15 cellular contexts compared by ENCODE assay signal in the genomic region with DNA sequence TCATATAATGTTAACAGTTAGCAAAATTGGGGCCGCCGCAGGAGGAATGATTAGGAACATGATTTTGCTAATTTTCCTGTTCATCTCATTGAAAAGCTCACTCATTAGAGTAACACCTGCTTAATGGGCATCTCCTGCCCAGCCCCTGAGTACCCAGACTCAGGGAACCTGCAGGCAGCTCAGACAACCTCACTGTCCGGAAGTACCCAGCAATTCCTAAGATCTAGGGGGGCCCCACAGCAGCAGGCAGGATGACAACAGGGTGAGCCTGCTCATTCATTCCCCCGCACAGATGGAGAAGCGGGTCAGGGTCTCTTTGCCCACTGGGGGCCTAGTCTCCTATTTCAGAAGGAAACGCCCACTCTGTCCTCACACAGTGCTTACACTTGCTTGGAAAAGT. TPM values are rescaled to one million over a fixed set of nuclear protein-coding genes. Genes with fewer than 3 reads are reported as not detected.
DNase-seq lines count a peak whose midpoint lies in the region; ATAC-seq and TF ChIP-seq lines count a peak whose summit lies in the region.
"Had no signal": no experiment of that assay in that cellular context is flagged by ENCODE, and none has a peak within 500 bp of the region (broad histone marks: within the 10 kb centered on the region; RNA-seq: fewer than 3 reads in every experiment).

No MANE protein-coding gene starts in this region.

- no peaks in the 10 kb centered on the region for H3K9me3 Mint-ChIP-seq in activated CD4-positive, alpha-beta T cell treated with anti-CD3 and anti-CD28 coated beads, Interleukin-2, amount 10 ng/mL, durations not matched to agents 24 days and 14 days
- H3K9me3 Mint-ChIP-seq in activated naive CD8-positive, alpha-beta T cell treated with anti-CD3 and anti-CD28 coated beads for 36 hours: no peaks in the 10 kb centered on the region
- no peaks in the 10 kb centered on the region for H3K9me3 Mint-ChIP-seq in natural killer cell treated with Interleukin-12 subunit alpha and Interleukin-12 subunit beta and Interleukin-15 and Interleukin-18, amount 100 ng/mL, for 72 hours
- no peaks in the 10 kb centered on the region for H3K9me3 Mint-ChIP-seq in osteocyte (ENCODE audit: unreplicated experiment)

- peaks cover 52% of the 10 kb centered on the region for H3K36me3 Mint-ChIP-seq in activated CD4-positive, alpha-beta T cell treated with anti-CD3 and anti-CD28 coated beads, Interleukin-2, amount 10 ng/mL, durations not matched to agents 24 days and 14 days (ENCODE audit: low read depth)
- peaks cover 43% of the 10 kb centered on the region for H3K36me3 Mint-ChIP-seq in activated naive CD8-positive, alpha-beta T cell treated with anti-CD3 and anti-CD28 coated beads for 36 hours
- H3K36me3 Mint-ChIP-seq in natural killer cell treated with Interleukin-12 subunit alpha and Interleukin-12 subunit beta and Interleukin-15 and Interleukin-18, amount 100 ng/mL, for 72 hours: peaks cover 7% of the 10 kb centered on the region
- no peaks in the 10 kb centered on the region for H3K36me3 Mint-ChIP-seq in osteocyte (ENCODE audit: unreplicated experiment)

- H4K20me1 ChIP-seq in DOHH2 (ENCODE audit: control insufficient read depth, insufficient read depth, low read depth, low read length): no peaks in the 10 kb centered on the region

- H3K27me3 ChIP-seq in DOHH2 (ENCODE audit: control insufficient read depth, low read length): no peaks in the 10 kb centered on the region
- H3K27me3 ChIP-seq: thyroid gland had no signal

- no peaks in the 10 kb centered on the region for H3K9me2 ChIP-seq in DOHH2 (replicated peaks; ENCODE audit: control insufficient read depth, low read length)

- H3K4me1 ChIP-seq in DOHH2 (ENCODE audit: control insufficient read depth, low read length) (peaks cover 60% of the 10 kb centered on the region), mucosa of descending colon (ENCODE audit: low read depth) (no peaks in the 10 kb centered on the region)

- H3K36me3 ChIP-seq in DOHH2 (ENCODE audit: control insufficient read depth, low read length) (peaks cover 63% of the 10 kb centered on the region), mucosa of descending colon (ENCODE audit: low read depth) (no peaks in the 10 kb centered on the region)
- H3K36me3 ChIP-seq: thyroid gland had no signal

- H3K9me3 ChIP-seq in DOHH2 (ENCODE audit: control insufficient read depth, insufficient read depth, low read length) (no peaks in the 10 kb centered on the region), mucosa of descending colon (no peaks in the 10 kb centered on the region)
- H3K9me3 ChIP-seq: thyroid gland had no signal

- H3K4me1 Mint-ChIP-seq in activated CD4-positive, alpha-beta T cell treated with anti-CD3 and anti-CD28 coated beads, Interleukin-2, amount 10 ng/mL, durations not matched to agents 24 days and 14 days: peaks cover 52% of the 10 kb centered on the region
- H3K4me1 Mint-ChIP-seq in activated naive CD8-positive, alpha-beta T cell treated with anti-CD3 and anti-CD28 coated beads for 36 hours: peaks cover 77% of the 10 kb centered on the region
- peaks cover 29 to 49% of the 10 kb centered on the region in 2 donors for H3K4me1 Mint-ChIP-seq in natural killer cell treated with Interleukin-12 subunit alpha and Interleukin-12 subunit beta and Interleukin-15 and Interleukin-18, amount 100 ng/mL, for 72 hours (ENCODE audit: low read depth in 2 of 2)
- H3K4me1 Mint-ChIP-seq in osteocyte (ENCODE audit: unreplicated experiment): no peaks in the 10 kb centered on the region

- H3F3A ChIP-seq in DOHH2 (ENCODE audit: control insufficient read depth, insufficient read depth): peaks cover 16% of the 10 kb centered on the region

- H3K79me2 ChIP-seq in DOHH2 (ENCODE audit: control insufficient read depth, low read length): peaks cover 75% of the 10 kb centered on the region

- peak overlapping the region; percentile 83 for H3K27ac Mint-ChIP-seq in activated CD4-positive, alpha-beta T cell treated with anti-CD3 and anti-CD28 coated beads, Interleukin-2, amount 10 ng/mL, durations not matched to agents 24 days and 14 days
- peak overlapping the region; percentile 95 for H3K27ac Mint-ChIP-seq in activated naive CD8-positive, alpha-beta T cell treated with anti-CD3 and anti-CD28 coated beads for 36 hours
- H3K27ac Mint-ChIP-seq in natural killer cell treated with Interleukin-12 subunit alpha and Interleukin-12 subunit beta and Interleukin-15 and Interleukin-18, amount 100 ng/mL, for 72 hours: peak overlapping the region; percentile 82 to 98
- H3K27ac Mint-ChIP-seq in osteocyte (ENCODE audit: unreplicated experiment): no peak overlapping the region

- H3K4me2 ChIP-seq in DOHH2 (ENCODE audit: low read length): peak overlapping the region; percentile 14; the same call in 1 of the 2 replicates

- no peaks in the 10 kb centered on the region for H3K27me3 Mint-ChIP-seq in activated CD4-positive, alpha-beta T cell treated with anti-CD3 and anti-CD28 coated beads, Interleukin-2, amount 10 ng/mL, durations not matched to agents 24 days and 14 days
- no peaks in the 10 kb centered on the region for H3K27me3 Mint-ChIP-seq in activated naive CD8-positive, alpha-beta T cell treated with anti-CD3 and anti-CD28 coated beads for 36 hours
- no peaks in the 10 kb centered on the region for H3K27me3 Mint-ChIP-seq in natural killer cell treated with Interleukin-12 subunit alpha and Interleukin-12 subunit beta and Interleukin-15 and Interleukin-18, amount 100 ng/mL, for 72 hours
- no peaks in the 10 kb centered on the region for H3K27me3 Mint-ChIP-seq in osteocyte (ENCODE audit: unreplicated experiment)

- no peak for TF ChIP-seq CTCF in DOHH2 (IDR thresholded peaks at IDR 0.05; ENCODE audit: low read depth, low read length, poor library complexity, severe bottlenecking)
- no peak for TF ChIP-seq CTCF in osteocyte (IDR thresholded peaks at IDR 0.05)
- TF ChIP-seq CTCF in mucosa of descending colon (IDR thresholded peaks at IDR 0.05): no peak

- no peak for DNase-seq in activated CD4-positive, alpha-beta T cell treated with anti-CD3 and anti-CD28 coated beads, Interleukin-2, amount 10 ng/mL, durations not matched to agents 24 days and 14 days
- DNase-seq in activated CD4-positive, alpha-beta T cell treated with anti-CD3 and anti-CD28 coated beads, Interleukin-2, amount 50 U/mL, for 48 hours: no peak
- DNase-seq in activated naive CD8-positive, alpha-beta T cell treated with anti-CD3 and anti-CD28 coated beads for 36 hours: no peak
- peak; percentile 6 for DNase-seq in natural killer cell treated with Interleukin-12 subunit alpha and Interleukin-12 subunit beta and Interleukin-15 and Interleukin-18, amount 100 ng/mL, for 72 hours (ENCODE audit: low spot score)
- DNase-seq in osteocyte (ENCODE audit: extremely low spot score, unreplicated experiment) (no peak), EL (no peak), mucosa of descending colon (no peak)
- DNase-seq: Calu3, hippocampal formation, left colon, NCI-H510A, OCI-M1, thyroid gland had no signal

- intact Hi-C loops in activated CD4-positive, alpha-beta T cell treated with anti-CD3 and anti-CD28 coated beads, Interleukin-2, amount 10 ng/mL, durations not matched to agents 24 days and 14 days (cut with micrococcal nuclease): no loop called here
- intact Hi-C loops in mucosa of descending colon (cut with DNase I, micrococcal nuclease): no loop called here

- no peak overlapping the region for H3K4me3 ChIP-seq in DOHH2 (ENCODE audit: low read length)
- H3K4me3 ChIP-seq in mucosa of descending colon: no peak overlapping the region
- H3K4me3 ChIP-seq: SK-N-MC, thyroid gland had no signal

- H3K27ac ChIP-seq in DOHH2 (ENCODE audit: low read depth, low read length): no peak overlapping the region
- H3K27ac ChIP-seq: SK-N-MC, thyroid gland had no signal

- H3K4me3 Mint-ChIP-seq in activated CD4-positive, alpha-beta T cell treated with anti-CD3 and anti-CD28 coated beads, Interleukin-2, amount 10 ng/mL, durations not matched to agents 24 days and 14 days: peak overlapping the region; percentile 94
- peak overlapping the region; percentile 86 for H3K4me3 Mint-ChIP-seq in activated naive CD8-positive, alpha-beta T cell treated with anti-CD3 and anti-CD28 coated beads for 36 hours
- H3K4me3 Mint-ChIP-seq in natural killer cell treated with Interleukin-12 subunit alpha and Interleukin-12 subunit beta and Interleukin-15 and Interleukin-18, amount 100 ng/mL, for 72 hours: no peak overlapping the region
- no peak overlapping the region for H3K4me3 Mint-ChIP-seq in osteocyte (ENCODE audit: unreplicated experiment)

- ATAC-seq in natural killer cell treated with Interleukin-12 subunit alpha and Interleukin-12 subunit beta and Interleukin-15 and Interleukin-18, amount 100 ng/mL, for 72 hours: no peak
- no peak for ATAC-seq in mucosa of descending colon
- ATAC-seq: left colon had no signal

RNA-seq across cellular contexts. Expression of a gene that starts 12.6 kb away (rescaled TPM):
- 51.6 and 55.1 TPM in 2 replicates for total RNA-seq in activated CD4-positive, alpha-beta T cell treated with anti-CD3 and anti-CD28 coated beads, Interleukin-2, amount 10 ng/mL, durations not matched to agents 24 days and 14 days
- 10 to 100 TPM; 36.1 to 37.4 TPM for total RNA-seq in activated naive CD8-positive, alpha-beta T cell treated with anti-CD3 and anti-CD28 coated beads for 36 hours
- 10 to 100 TPM; 46.2 to 53.3 TPM for total RNA-seq in natural killer cell treated with Interleukin-12 subunit alpha and Interleukin-12 subunit beta and Interleukin-15 and Interleukin-18, amount 100 ng/mL, for 72 hours
- total RNA-seq in osteocyte: 1.0 and 1.1 TPM in 2 replicates
- total RNA-seq in mucosa of descending colon: 1 to 10 TPM; 1.4 to 3.9 (median 2.9) TPM
- total RNA-seq: Calu3 had no signal

RNA-seq across cellular contexts. Expression of a gene that starts 25.8 kb away (rescaled TPM):
- not detected in 2 replicates for total RNA-seq in activated CD4-positive, alpha-beta T cell treated with anti-CD3 and anti-CD28 coated beads, Interleukin-2, amount 10 ng/mL, durations not matched to agents 24 days and 14 days
- under 1 TPM; 0.35 to 0.42 TPM for total RNA-seq in activated naive CD8-positive, alpha-beta T cell treated with anti-CD3 and anti-CD28 coated beads for 36 hours
- total RNA-seq in natural killer cell treated with Interleukin-12 subunit alpha and Interleukin-12 subunit beta and Interleukin-15 and Interleukin-18, amount 100 ng/mL, for 72 hours: under 1 TPM in 1 of 2 donors, not detected in 1; 0.74 TPM
- total RNA-seq in osteocyte (0.68 and 0.73 TPM in 2 replicates), mucosa of descending colon (1 to 10 TPM in 2 of 3 donors, under 1 TPM in 1; 0.58 to 9.7 (median 1.0) TPM)
- total RNA-seq: Calu3 had no signal

Comparison
In these comparisons a context has a peak if more than half of its experiments do, and no peak if none do; other contexts are left out.
1. H3K4me3 Mint-ChIP-seq: peak in activated CD4-positive, alpha-beta T cell treated with anti-CD3 and anti-CD28 coated beads, Interleukin-2, amount 10 ng/mL, durations not matched to agents 24 days and 14 days (single experiment) and activated naive CD8-positive, alpha-beta T cell treated with anti-CD3 and anti-CD28 coated beads for 36 hours (single experiment); none in natural killer cell treated with Interleukin-12 subunit alpha and Interleukin-12 subunit beta and Interleukin-15 and Interleukin-18, amount 100 ng/mL, for 72 hours (single experiment) and osteocyte (single experiment).
2. RNA of a gene that starts 12.6 kb away (total RNA-seq): 51.6 to 55.1 TPM in activated CD4-positive, alpha-beta T cell treated with anti-CD3 and anti-CD28 coated beads, Interleukin-2, amount 10 ng/mL, durations not matched to agents 24 days and 14 days, 46.2 to 53.3 TPM in natural killer cell treated with Interleukin-12 subunit alpha and Interleukin-12 subunit beta and Interleukin-15 and Interleukin-18, amount 100 ng/mL, for 72 hours and 36.1 to 37.4 TPM in activated naive CD8-positive, alpha-beta T cell treated with anti-CD3 and anti-CD28 coated beads for 36 hours; 1.4 to 3.9 TPM in mucosa of descending colon and 1.0 to 1.1 TPM in osteocyte; every median in the first group is over 4 times any median in the second.